In genomic region chr22:39317756-39318506, GRCh38 we compare ENCODE assay signal across 8 cellular contexts. TPM values are rescaled to one million over a fixed set of nuclear protein-coding genes. Genes with fewer than 3 reads are reported as not detected.
DNase-seq lines count a peak whose midpoint lies in the region; ATAC-seq and TF ChIP-seq lines count a peak whose summit lies in the region.

No MANE protein-coding gene starts in this region.

- H3K14ac ChIP-seq in IMR-90 (replicated peaks; ENCODE audit: low read depth, low read length): peak overlapping the region; percentile 77

- no peak overlapping the region for H2AFZ ChIP-seq in IMR-90 (replicated peaks; ENCODE audit: low read length, poor library complexity)

- WGBS in IMR-90 (ENCODE audit: extremely low coverage in 2 of 2, insufficient read length in 1 of 2), 2 experiments: no CpG with 5 or more reads among the region's 9 CpGs

- dilution Hi-C loops in IMR-90 (cut with HindIII; ENCODE audit: low sequenced_read_pairs, unreplicated experiment): no loop called here

- H3K9me1 ChIP-seq in IMR-90 (ENCODE audit: insufficient read depth, low read length): no peaks in the 10 kb centered on the region; the same call in 1 of the 2 replicates

- H4K20me1 ChIP-seq in IMR-90 (ENCODE audit: insufficient read depth, low read length): peaks cover 65% of the 10 kb centered on the region

- H2BK20ac ChIP-seq in IMR-90 (ENCODE audit: low read depth, low read length): no peak overlapping the region

- H3K27me3 ChIP-seq in IMR-90 (ENCODE audit: control insufficient read depth, insufficient read depth, low read length): no peaks in the 10 kb centered on the region
- no peaks in the 10 kb centered on the region for H3K27me3 ChIP-seq in mucosa of stomach (ENCODE audit: control insufficient read depth, insufficient read depth, low read length)

- ATAC-seq in IMR-90 (ENCODE audit: low read depth) (no peak), GM21737 (IDR thresholded peaks at IDR 0.05; ENCODE audit: unreplicated experiment) (no peak), GM18867 (IDR thresholded peaks at IDR 0.05; ENCODE audit: unreplicated experiment) (no peak)

- CTCF ChIA-PET in IMR-90 (lab: Yijun Ruan, JAX): interaction anchor here (0.6 to 1.6 kb wide), 8 partner anchors 30 to 315 kb away, joined by 3 to 11 read pairs (median 4); no protein-coding TSS in a partner anchor

- POLR2A ChIA-PET in IMR-90 (lab: Charles Lee; ENCODE audit: unreplicated experiment): interaction anchor here (0.6 to 1.9 kb wide), 6 partner anchors 14 to 345 kb away, joined by 4 to 17 read pairs (median 4); no protein-coding TSS in a partner anchor

- H3K36me3 ChIP-seq in IMR-90 (ENCODE audit: control insufficient read depth, insufficient read depth, low read length): peaks cover 50% of the 10 kb centered on the region
- peaks cover 35% of the 10 kb centered on the region for H3K36me3 ChIP-seq in mucosa of stomach (ENCODE audit: control insufficient read depth, insufficient read depth, low read length)

- no peak overlapping the region for H2BK15ac ChIP-seq in IMR-90 (ENCODE audit: low read depth, low read length)

- H3K4me2 ChIP-seq in IMR-90 (ENCODE audit: low read depth, low read length): peak overlapping the region; percentile 93

- H4K8ac ChIP-seq in IMR-90 (ENCODE audit: low read depth in 2 of 2, low read length in 2 of 2): no peak overlapping the region

- no peak for TF ChIP-seq POLR2A in IMR-90 (IDR thresholded peaks at IDR 0.05; ENCODE audit: low read depth, low read length)

- peak overlapping the region; percentile 86 for H3K23ac ChIP-seq in IMR-90 (ENCODE audit: low read depth, low read length)

- H2BK120ac ChIP-seq in IMR-90 (ENCODE audit: low read depth, low read length): no peak overlapping the region

- H3K27ac ChIP-seq in IMR-90 (ENCODE audit: insufficient read depth, low read length): peak overlapping the region; percentile 83

- peaks cover 21% of the 10 kb centered on the region for H3K4me1 ChIP-seq in IMR-90 (ENCODE audit: control insufficient read depth, insufficient read depth, low read length)
- peaks cover 42% of the 10 kb centered on the region for H3K4me1 ChIP-seq in mucosa of stomach (ENCODE audit: control insufficient read depth, insufficient read depth, low read length)

- no peak for TF ChIP-seq RAD21 in IMR-90 (IDR thresholded peaks at IDR 0.05; ENCODE audit: low read length)

- H3K9ac ChIP-seq in IMR-90 (ENCODE audit: low read depth, low read length) (peak overlapping the region; percentile 94), mucosa of stomach (ENCODE audit: low read length) (peak overlapping the region; percentile 99)

- DNase-seq in AG10803 (ENCODE audit: low read depth) (peak; percentile 60), IMR-90 (peak; percentile 61), cardiac fibroblast (ENCODE audit: low read depth in 2 of 2) (peak; percentile 59 to 67), NCI-H2107 (lab: John Stamatoyannopoulos, UW) (no peak), medulla oblongata (ENCODE audit: extremely low spot score) (no peak)

- no peak overlapping the region for H3K18ac ChIP-seq in IMR-90 (ENCODE audit: low read depth, low read length)

- TF ChIP-seq CTCF in AG10803 (conservative IDR thresholded peaks at IDR 0.05; ENCODE audit: low read length) (no peak), IMR-90 (conservative IDR thresholded peaks at IDR 0.05; ENCODE audit: low read depth, low read length) (no peak), cardiac fibroblast (IDR thresholded peaks at IDR 0.05; ENCODE audit: low read depth, low read length) (no peak)

- H2AK9ac ChIP-seq in IMR-90 (replicated peaks; ENCODE audit: low read depth, low read length, poor library complexity): peak overlapping the region; percentile 51

- H3K56ac ChIP-seq in IMR-90 (ENCODE audit: extremely low read depth, insufficient read depth, low read length): peak overlapping the region; percentile 35; the same call in 1 of the 2 replicates

- H3K79me1 ChIP-seq in IMR-90 (ENCODE audit: low read depth in 1 of 2, low read length in 2 of 2): peaks cover 23 to 48% of the 10 kb centered on the region in 2 experiments

- H3K4ac ChIP-seq in IMR-90 (ENCODE audit: low read depth, low read length): peak overlapping the region; percentile 36; the same call in 1 of the 2 replicates

- H2BK5ac ChIP-seq in IMR-90 (ENCODE audit: low read depth, low read length, poor library complexity, severe bottlenecking): peak overlapping the region; percentile 52

- no peaks in the 10 kb centered on the region for H3K9me3 ChIP-seq in IMR-90 (ENCODE audit: control insufficient read depth, insufficient read depth, low read length)
- no peaks in the 10 kb centered on the region for H3K9me3 ChIP-seq in mucosa of stomach (ENCODE audit: control insufficient read depth, low read length)

- in situ Hi-C loops in IMR-90 (cut with MboI; ENCODE audit: low sequenced_read_pairs): loop anchor here (10.0 kb wide), 2 partner anchors 207 to 313 kb away; partner anchors contain the start of gene ATF4

- H2AK5ac ChIP-seq in IMR-90 (ENCODE audit: low read depth, low read length): no peak overlapping the region

- BruUV-seq in IMR-90 (replicated peaks; lab: Mats Ljungman, UMichigan): no TSS peak

- H4K91ac ChIP-seq in IMR-90 (ENCODE audit: insufficient read depth, low read depth, low read length): no peak overlapping the region

- H3K4me3 ChIP-seq in AG10803 (ENCODE audit: low read length) (peak overlapping the region; percentile 94), IMR-90 (ENCODE audit: insufficient read depth, low read depth, low read length) (peak overlapping the region; percentile 76), cardiac fibroblast (replicated peaks in 1 of 2; ENCODE audit: low read depth in 2 of 2, low read length in 2 of 2) (peak overlapping the region; percentile 71 to 76), mucosa of stomach (ENCODE audit: low read length) (peak overlapping the region; percentile 81)

- H4K5ac ChIP-seq in IMR-90 (ENCODE audit: low read depth, low read length): no peak overlapping the region

- intact Hi-C loops in IMR-90 (cut with micrococcal nuclease): loop anchor here (2.0 to 10.0 kb wide), 3 partner anchors 203 to 553 kb away; partner anchors contain the start of gene ATF4

TF ChIP-seq in IMR-90, 13 proteins besides CTCF, POLR2A, EP300 and RAD21:
- TF ChIP-seq SMC3 (IDR thresholded peaks at IDR 0.05; ENCODE audit: low read depth, low read length) (no peak), CHD1 (IDR thresholded peaks at IDR 0.05; ENCODE audit: low read depth, low read length) (peak; percentile 66; the same call in 1 of the 2 replicates), MAFK (IDR thresholded peaks at IDR 0.05; ENCODE audit: low read depth, low read length) (peak; percentile 47)

RNA-seq across cellular contexts. Expression of gene RPL3, which starts 1.5 kb away (rescaled TPM):
- total RNA-seq in IMR-90 (2012; rRNA removed): 2,871 and 3,750 TPM in 2 replicates
- polyA plus RNA-seq in IMR-90 (2012; rRNA removed): 3,097 and 3,312 TPM in 2 replicates
- polyA plus RNA-seq in IMR-90 (2012; cell fraction: cytosol; rRNA removed): 2,912 and 3,812 TPM in 2 replicates
- polyA plus RNA-seq in IMR-90 (2012; cell fraction: nucleus; rRNA removed; ENCODE audit: low replicate concordance): 2,181 and 2,704 TPM in 2 replicates

RNA-seq across cellular contexts. Expression of gene SYNGR1, which starts 31.9 kb away (rescaled TPM):
- total RNA-seq in IMR-90 (2012; rRNA removed): 6.3 and 19.7 TPM in 2 replicates
- 81.5 and 82.8 TPM in 2 replicates for polyA plus RNA-seq in IMR-90 (2012; rRNA removed)
- polyA plus RNA-seq in IMR-90 (2012; cell fraction: cytosol; rRNA removed): 12.5 and 103 TPM in 2 replicates
- 69.4 and 179 TPM in 2 replicates for polyA plus RNA-seq in IMR-90 (2012; cell fraction: nucleus; rRNA removed; ENCODE audit: low replicate concordance)

Comparison
In these comparisons a context has a peak if more than half of its experiments do, and no peak if none do; other contexts are left out.
1. DNase-seq: peak in AG10803 (single experiment), IMR-90 (single experiment) and cardiac fibroblast (2 of 2); none in NCI-H2107 (single experiment) and medulla oblongata (single experiment).
2. Peak in every context shown above with its lines, with median percentiles within 50 percentile points of each other: H3K4me3 ChIP-seq.